In the genomic region with DNA sequence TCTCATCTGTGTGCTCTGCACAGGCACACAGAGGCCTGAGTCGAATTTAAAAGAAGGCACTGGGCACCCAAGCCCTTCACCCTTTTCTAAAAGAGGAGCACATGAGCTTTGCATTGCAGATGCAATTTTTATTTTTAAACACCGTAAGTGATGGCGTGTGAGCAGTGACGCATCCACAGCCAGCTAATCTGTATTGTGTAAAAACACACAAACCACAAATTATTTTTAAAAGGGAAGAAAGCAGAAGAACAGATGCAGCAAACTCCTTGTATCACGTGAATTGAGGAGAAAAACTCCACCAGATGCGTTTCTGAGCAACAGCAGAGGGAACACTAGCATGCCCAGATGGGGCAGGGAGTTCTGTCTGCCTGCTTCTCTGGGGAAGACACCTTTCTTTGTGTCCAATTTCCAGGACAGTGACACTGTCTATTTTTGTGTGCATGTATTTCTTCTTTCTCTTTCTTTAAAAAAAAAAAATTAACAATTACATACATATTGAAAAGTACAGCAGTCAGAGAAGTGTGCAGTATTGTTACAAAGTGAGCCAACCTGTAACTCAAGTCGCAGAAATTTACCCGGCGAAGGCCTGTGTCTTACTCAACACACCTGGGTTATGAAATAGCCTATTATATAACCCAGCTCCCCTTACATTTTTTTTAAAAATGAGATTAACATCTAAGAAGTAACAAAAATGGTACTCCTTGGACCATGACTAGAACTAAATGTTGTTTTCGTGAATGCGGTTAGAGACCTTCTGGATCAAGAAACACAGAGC, we compare ENCODE assay signal across 10 cellular contexts. TPM values are rescaled to one million over a fixed set of nuclear protein-coding genes. Genes with fewer than 3 reads are reported as not detected.
A peak's percentile ranks its signal among the peaks of the same experiment; 100 is the strongest.
DNase-seq lines count a peak whose midpoint lies in the region; ATAC-seq, FAIRE-seq and TF ChIP-seq lines count a peak whose summit lies in the region.
"Had no signal": no experiment of that assay in that cellular context is flagged by ENCODE, and none has a peak within 500 bp of the region (broad histone marks: within the 10 kb centered on the region; RNA-seq: fewer than 3 reads in every experiment).

No MANE protein-coding gene starts in this region.

- no peak overlapping the region for H3K4me2 ChIP-seq in trophoblast cell (ENCODE audit: low read length)

- no peak overlapping the region for H2AK5ac ChIP-seq in trophoblast cell (ENCODE audit: low read length)

- H3K9ac ChIP-seq in trophoblast cell (ENCODE audit: low read length): no peak overlapping the region

- no peaks in the 10 kb centered on the region for H3K79me1 ChIP-seq in trophoblast cell (ENCODE audit: low read length)

- no peak overlapping the region for H2AFZ ChIP-seq in trophoblast cell (ENCODE audit: insufficient read depth, low read length, poor library complexity)

- H3K23ac ChIP-seq in trophoblast cell (ENCODE audit: low read length): no peak overlapping the region

- peak; percentile 30 for FAIRE-seq in GM12892 (lab: Jason Lieb, UNC)

- H3K36me3 ChIP-seq in trophoblast cell (ENCODE audit: control insufficient read depth in 1 of 2, insufficient read depth in 2 of 2, low read length in 2 of 2): no peaks in the 10 kb centered on the region

- no peak overlapping the region for H3K4ac ChIP-seq in trophoblast cell (ENCODE audit: low read depth, low read length)

- ATAC-seq in HG03442 (IDR thresholded peaks at IDR 0.05; ENCODE audit: unreplicated experiment): peak; percentile 52
- no peak for ATAC-seq in activated CD4-positive, CD25-positive, alpha-beta regulatory T cell treated with anti-CD3 and anti-CD28 coated beads, Interleukin-2, amount 50 U/mL, for 24 hours
- ATAC-seq: Panc1 had no signal

- H3K27ac ChIP-seq in trophoblast cell (ENCODE audit: low read depth, low read length): no peak overlapping the region
- H3K27ac ChIP-seq: epithelial cell of prostate had no signal

- no peak overlapping the region for H2BK12ac ChIP-seq in trophoblast cell (ENCODE audit: low read length)

- no peak overlapping the region for H2BK120ac ChIP-seq in trophoblast cell (ENCODE audit: insufficient read depth, low read length, poor library complexity)

- H3K27me3 ChIP-seq in trophoblast cell (ENCODE audit: insufficient read depth, low read length): no peaks in the 10 kb centered on the region

- no peak overlapping the region for H2BK5ac ChIP-seq in trophoblast cell (ENCODE audit: low read depth, low read length, poor library complexity)

- no peak overlapping the region for H4K91ac ChIP-seq in trophoblast cell (ENCODE audit: low read depth, low read length)

- H4K12ac ChIP-seq in trophoblast cell (ENCODE audit: low read depth, low read length): no peak overlapping the region

- H3K4me1 ChIP-seq in trophoblast cell (ENCODE audit: control insufficient read depth in 1 of 2, insufficient read depth in 2 of 2, low read length in 2 of 2): no peaks in the 10 kb centered on the region

- DNase-seq in GM12892 (ENCODE audit: insufficient read length) (no peak), brain pericyte (ENCODE audit: low read depth, low spot score) (peak; percentile 29), trophoblast cell (peak; percentile 25 to 42), DMS153 treated with DMSO at 0.1 percent for 48 hours (lab: John Stamatoyannopoulos, UW; ENCODE audit: unreplicated experiment) (no peak), NCI-H510A treated with DMSO at 0.1 percent for 48 hours (lab: John Stamatoyannopoulos, UW) (no peak), ureter (ENCODE audit: low spot score) (no peak)

- TF ChIP-seq POLR2A in GM12892 (IDR thresholded peaks at IDR 0.05; ENCODE audit: low read depth, low read length): no peak

- no peaks in the 10 kb centered on the region for H3K79me2 ChIP-seq in trophoblast cell (ENCODE audit: control insufficient read depth, insufficient read depth, low read length, poor library complexity)

- H3K18ac ChIP-seq in trophoblast cell (ENCODE audit: low read length): no peak overlapping the region

- no peak overlapping the region for H4K8ac ChIP-seq in trophoblast cell (ENCODE audit: low read depth, low read length)

- peaks cover 2% of the 10 kb centered on the region for H3K9me3 ChIP-seq in trophoblast cell (ENCODE audit: insufficient read depth, low read depth, low read length)

- WGBS in trophoblast cell (ENCODE audit: extremely low coverage, insufficient coverage, insufficient read length): no CpG with 5 or more reads among the region's 11 CpGs

- no peak overlapping the region for H3K4me3 ChIP-seq in trophoblast cell (ENCODE audit: low read depth, low read length)

- no peak overlapping the region for H3K14ac ChIP-seq in trophoblast cell (ENCODE audit: low read length)

RNA-seq across cellular contexts. Expression of a gene that starts 39.2 kb away (rescaled TPM):
- polyA plus RNA-seq in GM12892 (2012; ENCODE audit: missing spikeins): 2.7 TPM
- polyA plus RNA-seq in trophoblast cell (2013): 22.7 and 22.9 TPM in 2 replicates
- total RNA-seq in ureter: 11.4 TPM

Comparison
In these comparisons a context has a peak if more than half of its experiments do, and no peak if none do; other contexts are left out.
1. DNase-seq: peak in brain pericyte (single experiment) and trophoblast cell (2 of 2); none in GM12892 (single experiment), DMS153 treated with DMSO at 0.1 percent for 48 hours (single experiment), NCI-H510A treated with DMSO at 0.1 percent for 48 hours (single experiment) and ureter (single experiment).